ENCODE assay signal across 37 cellular contexts in genomic region chr11:113369411-113369810, GRCh38. TPM values are rescaled to one million over a fixed set of nuclear protein-coding genes. Genes with fewer than 3 reads are reported as not detected.
"Had no signal": no experiment of that assay in that cellular context is flagged by ENCODE, and none has a peak within 500 bp of the region (broad histone marks: within the 10 kb centered on the region; RNA-seq: fewer than 3 reads in every experiment).

No MANE protein-coding gene starts in this region.

- H3K4me3 ChIP-seq: MG63 had no signal

- H3K4me2 ChIP-seq: KMS-11 had no signal

- H3K27me3 ChIP-seq: MG63 had no signal

- DNase-seq: Karpas-422, Kasumi-1, MG63, MM.1S, MV-4-11, NCI-H1048, NCI-H1092, NCI-H1092 treated with DMSO at 0.1 percent for 48 hours, NCI-H1105, NCI-H1105 treated with DMSO at 0.1 percent for 48 hours, NCI-H1417, NCI-H1417 treated with DMSO at 0.1 percent for 48 hours, NCI-H1436, NCI-H1436 treated with DMSO at 0.1 percent for 48 hours, NCI-H146, NCI-H1694, NCI-H1694 treated with DMSO at 0.1 percent for 48 hours, NCI-H187, NCI-H187 treated with DMSO at 0.1 percent for 48 hours, NCI-H1930, NCI-H2029, NCI-H2029 treated with DMSO at 0.1 percent for 48 hours, NCI-H2081, NCI-H2081 treated with DMSO at 0.1 percent for 48 hours, NCI-H2107, NCI-H2171, NCI-H2171 treated with DMSO at 0.1 percent for 48 hours, NCI-H2227 treated with DMSO at 0.1 percent for 48 hours, NCI-H226, NCI-H345, NCI-H446, NCI-H446 treated with DMSO at 0.1 percent for 48 hours, NCI-H510A, NCI-H510A treated with DMSO at 0.1 percent for 48 hours had no signal

- H3K9ac ChIP-seq: KMS-11 had no signal

- H3K9me3 ChIP-seq: MG63 had no signal

- H3K36me3 ChIP-seq: MG63 had no signal

- H3K27ac ChIP-seq: KMS-11 had no signal

RNA-seq across cellular contexts. Expression of gene ANKK1, which starts 18.2 kb away (rescaled TPM):
- total RNA-seq: LHCN-M2, M059J had no signal
